In the genomic region with DNA sequence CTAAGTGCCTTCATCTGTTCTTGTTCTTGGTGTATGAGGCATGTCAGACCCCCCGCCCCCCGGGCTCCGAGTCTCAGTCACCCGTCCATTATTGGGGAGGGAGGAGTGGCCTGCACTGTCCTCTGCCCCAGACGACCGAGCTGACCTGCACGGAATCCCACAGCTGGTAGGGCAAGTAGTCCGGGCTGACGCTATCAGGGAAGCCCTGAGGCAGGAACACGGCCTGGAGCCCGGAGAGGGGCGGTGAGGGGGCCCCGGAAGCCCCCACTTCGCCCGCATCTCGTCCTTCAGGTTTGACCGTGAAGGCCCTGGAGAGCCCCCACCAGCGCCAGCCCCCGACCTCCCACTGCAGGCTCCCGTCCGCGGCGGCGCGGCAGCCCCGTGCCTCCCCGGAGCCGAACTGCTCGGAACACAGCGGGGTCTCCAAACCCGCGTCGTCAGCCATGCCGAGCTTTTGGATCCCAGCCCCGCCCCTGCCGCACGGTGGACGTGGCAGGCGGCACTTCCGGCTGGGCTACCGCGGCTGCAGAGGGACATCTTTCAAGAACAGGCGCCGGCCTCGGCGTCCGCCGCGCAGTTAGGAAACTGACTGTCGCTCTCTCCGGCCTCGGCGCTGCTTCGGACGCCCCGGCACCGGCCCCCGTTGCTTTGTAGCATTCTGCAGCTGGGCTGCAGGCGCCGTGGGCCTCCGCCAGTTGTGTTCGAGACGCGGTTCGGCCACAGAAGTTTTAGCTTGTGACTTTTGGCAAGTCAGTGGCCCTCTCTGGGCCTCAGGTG, we compare ENCODE assay signal across 8 cellular contexts. TPM values are rescaled to one million over a fixed set of nuclear protein-coding genes. Genes with fewer than 3 reads are reported as not detected.
A peak's percentile ranks its signal among the peaks of the same experiment; 100 is the strongest.
DNase-seq lines count a peak whose midpoint lies in the region; ATAC-seq and TF ChIP-seq lines count a peak whose summit lies in the region.

A gene (minus strand): TSS at position 463 of the 777 bp plus-strand sequence. CDS start 18 bp downstream, at position 445.

- DNase-seq in AG09309 (ENCODE audit: low read depth), result peak; percentile 55
- peak; percentile 81 for DNase-seq in NCI-H226
- DNase-seq in activated CD4-positive, alpha-beta T cell treated with anti-CD3 and anti-CD28 coated beads for 1 hour, result peak; percentile 70
- DNase-seq in cerebellum (ENCODE audit: low spot score), result peak; percentile 89
- DNase-seq in kidney glomerular epithelial cell (lab: John Stamatoyannopoulos, UW), result peak; percentile 70
- DNase-seq in stimulated activated CD4-positive, alpha-beta T cell treated with anti-CD3 and anti-CD28 coated beads, Interleukin-15, amount 100 ng/mL, for 48 hours (ENCODE audit: low read depth in 2 of 2), result peak; percentile 79 to 81

- H3K4me3 ChIP-seq in AG09309 (ENCODE audit: control insufficient read depth, low read depth, low read length), result peak within 1 kb of the TSS; percentile 71

- TF ChIP-seq CTCF in AG09309 (IDR thresholded peaks at IDR 0.05; ENCODE audit: control insufficient read depth, insufficient read depth, low read depth, low read length, missing control alignments), result no peak

- ATAC-seq in GM18907 (IDR thresholded peaks at IDR 0.05; ENCODE audit: unreplicated experiment) (peak; percentile 94), HG03139 (IDR thresholded peaks at IDR 0.05; ENCODE audit: unreplicated experiment) (peak; percentile 78)

RNA-seq across cellular contexts. Expression of the gene that starts here (rescaled TPM):
- 48.4 TPM for total RNA-seq in cerebellum

Comparison
In these comparisons a context has a peak if more than half of its experiments do, and no peak if none do; other contexts are left out.
1. Peak in every context shown above with its lines: DNase-seq, ATAC-seq and H3K4me3 ChIP-seq.